ENCODE assay signal across 23 cellular contexts in genomic region chr7:26212921-26213718, GRCh38. TPM values are rescaled to one million over a fixed set of nuclear protein-coding genes. Genes with fewer than 3 reads are reported as not detected.
DNase-seq lines count a peak whose midpoint lies in the region; ATAC-seq, FAIRE-seq and TF ChIP-seq lines count a peak whose summit lies in the region.
"Had no signal": no experiment of that assay in that cellular context is flagged by ENCODE, and none has a peak within 500 bp of the region (broad histone marks: within the 10 kb centered on the region; RNA-seq: fewer than 3 reads in every experiment).

No MANE protein-coding gene starts in this region.

- peaks cover 32% of the 10 kb centered on the region for H3K36me3 Mint-ChIP-seq in neural progenitor cell

- no peak overlapping the region for H3K27ac Mint-ChIP-seq in neural progenitor cell
- H3K27ac Mint-ChIP-seq: activated naive CD4-positive, alpha-beta T cell treated with anti-CD3 and anti-CD28 coated beads, Interleukin-2, amount 50 U/mL, for 24 hours; B cell; HFFc6 had no signal

- H3K4me1 ChIP-seq in OCI-LY7 (ENCODE audit: insufficient read depth, low read length, poor library complexity, severe bottlenecking): no peaks in the 10 kb centered on the region
- H3K4me1 ChIP-seq in mammary epithelial cell (ENCODE audit: insufficient read depth, low read length): no peaks in the 10 kb centered on the region
- no peaks in the 10 kb centered on the region for H3K4me1 ChIP-seq in pancreas
- H3K4me1 ChIP-seq in neural progenitor cell: no peaks in the 10 kb centered on the region
- H3K4me1 ChIP-seq: ascending aorta, psoas muscle had no signal

- no peaks in the 10 kb centered on the region for H3K9me3 Mint-ChIP-seq in neural progenitor cell
- H3K9me3 Mint-ChIP-seq: HFFc6 had no signal

- H3K4me1 Mint-ChIP-seq in neural progenitor cell: peaks cover 6% of the 10 kb centered on the region

- no peaks in the 10 kb centered on the region for H3K9me2 ChIP-seq in OCI-LY7 (ENCODE audit: insufficient read depth, low read length)

- H3K79me2 ChIP-seq in OCI-LY7 (ENCODE audit: insufficient read depth, low read depth, low read length) (peaks cover 28% of the 10 kb centered on the region; the same call in 1 of the 2 replicates), mammary epithelial cell (ENCODE audit: insufficient read depth, low read length) (peaks cover 24% of the 10 kb centered on the region), neural progenitor cell (ENCODE audit: low read depth) (peaks cover 44% of the 10 kb centered on the region)

- no peaks in the 10 kb centered on the region for H3K9me3 ChIP-seq in OCI-LY7 (ENCODE audit: low read length)
- H3K9me3 ChIP-seq in mammary epithelial cell (replicated peaks; ENCODE audit: insufficient read depth, low read length): no peaks in the 10 kb centered on the region
- no peaks in the 10 kb centered on the region for H3K9me3 ChIP-seq in pancreas
- H3K9me3 ChIP-seq in neural progenitor cell (ENCODE audit: low read depth): no peaks in the 10 kb centered on the region
- H3K9me3 ChIP-seq: ascending aorta, psoas muscle, tibial nerve had no signal

- H3K4me2 ChIP-seq in OCI-LY7 (ENCODE audit: low read length): no peak overlapping the region
- H3K4me2 ChIP-seq in mammary epithelial cell (ENCODE audit: insufficient read depth, low read depth, low read length): no peak overlapping the region
- H3K4me2 ChIP-seq in neural progenitor cell: no peak overlapping the region

- H2AFZ ChIP-seq in OCI-LY7 (ENCODE audit: low read length) (no peak overlapping the region), mammary epithelial cell (ENCODE audit: low read depth, low read length) (no peak overlapping the region), neural progenitor cell (replicated peaks) (no peak overlapping the region)

- no peak for ATAC-seq in pancreas
- ATAC-seq: psoas muscle had no signal

- H3K9ac ChIP-seq in mammary epithelial cell (ENCODE audit: insufficient read depth, low read length) (no peak overlapping the region), neural progenitor cell (no peak overlapping the region)

- TF ChIP-seq CTCF in OCI-LY7 (conservative IDR thresholded peaks at IDR 0.05; ENCODE audit: low read length): no peak
- TF ChIP-seq CTCF in mammary epithelial cell (conservative IDR thresholded peaks at IDR 0.05 in 1 of 2, IDR thresholded peaks at IDR 0.05 in 1 of 2; ENCODE audit: extremely low read depth in 1 of 2, insufficient read depth in 1 of 2, low read depth in 1 of 2, low read length in 2 of 2): no peak
- TF ChIP-seq CTCF in pancreas (IDR thresholded peaks at IDR 0.05): no peak
- TF ChIP-seq CTCF in neural progenitor cell (IDR thresholded peaks at IDR 0.05): no peak

- CTCF ChIA-PET in OCI-LY7 (lab: Charles Lee; ENCODE audit: unreplicated experiment) (no interaction called here), mammary epithelial cell (lab: Charles Lee; ENCODE audit: low non-redundant PET) (no interaction called here)

- intact Hi-C loops in OCI-LY7 (cut with micrococcal nuclease; ENCODE audit: unreplicated experiment) (no loop called here), mammary epithelial cell (cut with micrococcal nuclease) (no loop called here), pancreas (cut with DNase I) (no loop called here)

- H3K27me3 Mint-ChIP-seq in neural progenitor cell (ENCODE audit: insufficient read depth, low read depth): no peaks in the 10 kb centered on the region
- H3K27me3 Mint-ChIP-seq: activated naive CD4-positive, alpha-beta T cell treated with anti-CD3 and anti-CD28 coated beads, Interleukin-2, amount 50 U/mL, for 24 hours; B cell had no signal

- peaks cover 14% of the 10 kb centered on the region for H4K20me1 ChIP-seq in OCI-LY7 (ENCODE audit: insufficient read depth, low read length)
- H4K20me1 ChIP-seq in mammary epithelial cell (ENCODE audit: insufficient read depth, low read length): peaks cover 4% of the 10 kb centered on the region
- H4K20me1 ChIP-seq in neural progenitor cell (ENCODE audit: low read depth): peaks cover 34% of the 10 kb centered on the region

- FAIRE-seq in pancreas (lab: Jason Lieb, UNC): peak; percentile 13
- no peak for FAIRE-seq in GM19239 (lab: Jason Lieb, UNC)

- H3K4me3 ChIP-seq in OCI-LY7 (ENCODE audit: low read depth, low read length, poor library complexity, severe bottlenecking) (no peak overlapping the region), mammary epithelial cell (replicated peaks in 1 of 3; ENCODE audit: insufficient read depth in 1 of 3, low read depth in 2 of 3, low read length in 3 of 3) (no peak overlapping the region), pancreas (no peak overlapping the region), neural progenitor cell (no peak overlapping the region)
- H3K4me3 ChIP-seq: ascending aorta, dorsolateral prefrontal cortex, psoas muscle, tibial nerve had no signal

- peak; percentile 43 for DNase-seq in DMS 273 (lab: John Stamatoyannopoulos, UW; ENCODE audit: unreplicated experiment)
- no peak for DNase-seq in DMS 273 treated with DMSO at 0.1 percent for 48 hours (lab: John Stamatoyannopoulos, UW)
- no peak for DNase-seq in OCI-LY7 (ENCODE audit: low spot score)
- no peak for DNase-seq in mammary epithelial cell
- DNase-seq in pancreas: no peak
- no peak for DNase-seq in neural progenitor cell (ENCODE audit: low spot score)
- DNase-seq in activated CD4-positive, CD25-positive, alpha-beta regulatory T cell (lab: John Stamatoyannopoulos, UW): no peak
- no peak for DNase-seq in GM19239 (ENCODE audit: insufficient read length, low spot score)
- DNase-seq: activated CD8-positive, alpha-beta memory T cell treated with anti-CD3 and anti-CD28 coated beads, Interleukin-2, amount 50 U/mL, for 4 hours; central memory CD4-positive, alpha-beta T cell; dorsolateral prefrontal cortex; HFFc6; kidney glomerular epithelial cell; NCI-H1417 treated with DMSO at 0.1 percent for 48 hours; NCI-H2171 treated with DMSO at 0.1 percent for 48 hours; NCI-H524 treated with DMSO at 0.1 percent for 48 hours; psoas muscle; WERI-Rb-1 had no signal

- POLR2A ChIA-PET in OCI-LY7 (lab: Charles Lee): interaction anchor here (0.6 to 1.3 kb wide), 5 partner anchors 10 to 51 kb away, joined by 3 to 6 read pairs (median 3); no protein-coding TSS in a partner anchor

- no peak overlapping the region for H3K4me3 Mint-ChIP-seq in neural progenitor cell
- H3K4me3 Mint-ChIP-seq: activated naive CD4-positive, alpha-beta T cell treated with anti-CD3 and anti-CD28 coated beads, Interleukin-2, amount 50 U/mL, for 24 hours; B cell; HFFc6 had no signal

- dilution Hi-C loops in mammary epithelial cell (cut with HindIII; ENCODE audit: low sequenced_read_pairs): no loop called here

- H3K36me3 ChIP-seq in OCI-LY7 (ENCODE audit: insufficient read depth, low read length) (peaks cover 62% of the 10 kb centered on the region), mammary epithelial cell (ENCODE audit: insufficient read depth, low read length) (peaks cover 30% of the 10 kb centered on the region), pancreas (peaks cover 0 to 38% (median 22%) of the 10 kb centered on the region in 3 donors), neural progenitor cell (peaks cover 34% of the 10 kb centered on the region)

- H3F3A ChIP-seq in neural progenitor cell (ENCODE audit: low read depth): peaks cover 44% of the 10 kb centered on the region

- WGBS in mammary epithelial cell (ENCODE audit: low coverage, missing lambda C conversion rate): 95% methylated on average over 2 of the region's 2 CpGs
- 92 to 94% methylated on average over 2 of the region's 2 CpGs for WGBS in pancreas, 2 donors

- BruUV-seq in OCI-LY7 (replicated peaks; lab: Mats Ljungman, UMichigan) (TSS peak; percentile 69), mammary epithelial cell (replicated peaks; lab: Mats Ljungman, UMichigan) (TSS peak; percentile 42)

- in situ Hi-C loops in mammary epithelial cell (cut with MboI; ENCODE audit: low sequenced_read_pairs in 2 of 2): loop anchor here in 1 of 2 donors (25.0 kb wide), 1 partner anchor 149 kb away; no protein-coding TSS in a partner anchor

- H3K27ac ChIP-seq in OCI-LY7 (ENCODE audit: low read depth, low read length, poor library complexity, severe bottlenecking): no peak overlapping the region
- no peak overlapping the region for H3K27ac ChIP-seq in mammary epithelial cell (ENCODE audit: insufficient read depth, low read depth, low read length)
- H3K27ac ChIP-seq in pancreas: no peak overlapping the region
- H3K27ac ChIP-seq in neural progenitor cell: no peak overlapping the region
- H3K27ac ChIP-seq: ascending aorta, dorsolateral prefrontal cortex, psoas muscle, RWPE1, tibial nerve, WERI-Rb-1 had no signal

- H3K27me3 ChIP-seq in mammary epithelial cell (ENCODE audit: insufficient read depth, low read length) (no peaks in the 10 kb centered on the region), pancreas (no peaks in the 10 kb centered on the region), neural progenitor cell (no peaks in the 10 kb centered on the region)
- H3K27me3 ChIP-seq: ascending aorta, dorsolateral prefrontal cortex, tibial nerve had no signal

RNA-seq across cellular contexts. Expression of gene CBX3, which starts 11.6 kb away (rescaled TPM):
- total RNA-seq in OCI-LY7 (2014; rRNA removed; shearing (Covaris generic)): 252 and 259 TPM in 2 replicates
- total RNA-seq in OCI-LY7 (2022): 350 and 364 TPM in 2 replicates
- total RNA-seq in mammary epithelial cell: 100 to 1,000 TPM in 1 of 2 donors, 10 to 100 TPM in 1; 67.5 to 154 TPM
- 77.3 TPM for polyA plus RNA-seq in mammary epithelial cell
- 25.3 TPM for polyA minus RNA-seq in mammary epithelial cell
- total RNA-seq in pancreas: 10 to 100 TPM; 22.0 to 55.5 (median 32.9) TPM
- polyA plus RNA-seq in pancreas: 10 to 100 TPM; 32.9 to 60.7 TPM
- 249 and 360 TPM in 2 replicates for total RNA-seq in neural progenitor cell (ENCODE audit: low replicate concordance)

RNA-seq across cellular contexts. Expression of gene HNRNPA2B1, which starts 12.6 kb away (rescaled TPM):
- 258 and 406 TPM in 2 replicates for total RNA-seq in OCI-LY7 (2014; rRNA removed; shearing (Covaris generic))
- 1,014 and 1,090 TPM in 2 replicates for total RNA-seq in OCI-LY7 (2022)
- 100 to 1,000 TPM in 1 of 2 donors, 10 to 100 TPM in 1; 62.0 to 506 TPM for total RNA-seq in mammary epithelial cell
- polyA plus RNA-seq in mammary epithelial cell: 291 TPM
- 260 TPM for polyA minus RNA-seq in mammary epithelial cell
- 100 to 1,000 TPM in 5 of 6 donors, 10 to 100 TPM in 1; 84.7 to 235 (median 143) TPM for total RNA-seq in pancreas
- polyA plus RNA-seq in pancreas: 100 to 1,000 TPM; 395 to 464 TPM
- total RNA-seq in neural progenitor cell (ENCODE audit: low replicate concordance): 552 and 601 TPM in 2 replicates
